In the genomic region with DNA sequence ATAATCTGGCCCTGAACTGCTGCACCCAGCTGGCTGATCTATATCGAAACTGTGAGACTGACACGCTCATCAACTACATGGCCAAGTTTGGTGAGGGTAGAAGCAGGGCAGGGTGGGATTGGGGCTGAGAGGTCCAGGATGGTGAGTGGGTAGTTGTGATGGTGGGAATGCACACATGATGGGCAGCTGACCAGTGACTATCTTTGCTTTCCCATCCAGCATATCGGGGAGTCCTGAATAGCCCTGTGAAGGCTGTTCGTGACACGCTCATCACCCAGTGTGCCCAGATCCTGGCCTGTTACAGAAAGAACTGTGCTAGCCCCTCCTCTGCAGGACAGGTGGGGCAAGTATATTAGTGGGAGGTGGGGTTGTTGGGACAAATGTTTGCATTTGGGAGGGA, we compare ENCODE assay signal across 18 cellular contexts. TPM values are rescaled to one million over a fixed set of nuclear protein-coding genes. Genes with fewer than 3 reads are reported as not detected.
DNase-seq lines count a peak whose midpoint lies in the region; ATAC-seq, FAIRE-seq and TF ChIP-seq lines count a peak whose summit lies in the region.
"Had no signal": no experiment of that assay in that cellular context is flagged by ENCODE, and none has a peak within 500 bp of the region (broad histone marks: within the 10 kb centered on the region; RNA-seq: fewer than 3 reads in every experiment).

No MANE protein-coding gene starts in this region.

- no peak overlapping the region for H3K14ac ChIP-seq in H1 (ENCODE audit: insufficient read length)

- H3K9ac ChIP-seq in mammary epithelial cell (ENCODE audit: insufficient read depth, low read length), result no peak overlapping the region
- H3K9ac ChIP-seq in H1 (replicated peaks in 1 of 4; ENCODE audit: extremely low read depth in 1 of 4, low read depth in 3 of 4, low read length in 3 of 4), result no peak overlapping the region

- H2AK5ac ChIP-seq in H1 (ENCODE audit: low read depth, low read length), result no peak overlapping the region

- WGBS in mammary epithelial cell (ENCODE audit: low coverage, missing lambda C conversion rate), result 93% methylated on average over 3 of the region's 5 CpGs
- WGBS in H1 (ENCODE audit: extremely low coverage in 1 of 2, insufficient coverage in 1 of 2, insufficient read length in 1 of 2, insufficient replicate concordance in 2 of 2, low coverage in 1 of 2, low lambda C conversion rate in 2 of 2, missing lambda C conversion rate in 1 of 2), 2 experiments, result 93% methylated on average over 5 of the region's 5 CpGs; no CpG with 5 or more reads in 1 of the 2 experiments
- WGBS in spleen, 5 donors, result 85 to 98% (median 95%) methylated on average over 5 of the region's 5 CpGs

- TSS peak; percentile 2 for BruUV-seq in mammary epithelial cell (replicated peaks; lab: Mats Ljungman, UMichigan)
- BruUV-seq in MCF 10A (replicated peaks; lab: Mats Ljungman, UMichigan), result no TSS peak

- no peaks in the 10 kb centered on the region for H3K27me3 ChIP-seq in mammary epithelial cell (ENCODE audit: insufficient read depth, low read length)
- H3K27me3 ChIP-seq in H1 (replicated peaks in 1 of 4; ENCODE audit: control insufficient read depth in 3 of 4, extremely low read depth in 1 of 4, insufficient read depth in 3 of 4, low read length in 3 of 4), result no peaks in the 10 kb centered on the region
- no peaks in the 10 kb centered on the region for H3K27me3 ChIP-seq in spleen (replicated peaks in 1 of 7)

- FAIRE-seq in H1 (lab: Jason Lieb, UNC), result no peak
- FAIRE-seq: TTC549, urothelium cell line had no signal

- H3K4me1 ChIP-seq in mammary epithelial cell (ENCODE audit: insufficient read depth, low read length) (peaks cover 15% of the 10 kb centered on the region), H1 (replicated peaks in 1 of 4; ENCODE audit: control insufficient read depth in 3 of 4, insufficient read depth in 4 of 4, low read length in 3 of 4) (peaks cover 0 to 12% (median 7%) of the 10 kb centered on the region in 4 experiments; a peak in 4 of 7 replicates), spleen (peaks cover 19 to 57% (median 34%) of the 10 kb centered on the region in 6 donors)

- intact Hi-C loops in mammary epithelial cell (cut with micrococcal nuclease) (no loop called here), MCF 10A (cut with micrococcal nuclease) (no loop called here), spleen (cut with DNase I; ENCODE audit: low total_unique reads) (no loop called here)

- no peak overlapping the region for H3K56ac ChIP-seq in H1 (replicated peaks; ENCODE audit: insufficient read length, low read depth, low read length)

- H3K9me3 ChIP-seq in mammary epithelial cell (replicated peaks; ENCODE audit: insufficient read depth, low read length), result no peaks in the 10 kb centered on the region
- no peaks in the 10 kb centered on the region for H3K9me3 ChIP-seq in H1 (ENCODE audit: insufficient read depth in 2 of 2, low read depth in 1 of 2, low read length in 1 of 2)
- H3K9me3 ChIP-seq in spleen, result no peaks in the 10 kb centered on the region

- H3K4ac ChIP-seq in H1 (replicated peaks; ENCODE audit: insufficient read length, low read depth, low read length), result no peak overlapping the region

- H3K27me3 Mint-ChIP-seq in MCF 10A (ENCODE audit: insufficient read depth, unreplicated experiment), result no peaks in the 10 kb centered on the region
- no peaks in the 10 kb centered on the region for H3K27me3 Mint-ChIP-seq in stimulated activated memory B cell treated with anti-CD40 and anti-IgM and Interleukin-4, amounts not matched to agents 10 μg/mL and 1 μg/mL and 100 μg/mL, for 72 hours

- H4K20me1 ChIP-seq in mammary epithelial cell (ENCODE audit: insufficient read depth, low read length) (no peaks in the 10 kb centered on the region), H1 (replicated peaks in 1 of 2; ENCODE audit: control insufficient read depth in 1 of 2, insufficient read depth in 2 of 2, low read length in 2 of 2) (peaks cover 0 to 6% of the 10 kb centered on the region in 2 experiments)

- no peak for ATAC-seq in stimulated activated memory B cell treated with anti-CD40 and anti-IgM and Interleukin-4, amounts not matched to agents 10 μg/mL and 1 μg/mL and 100 μg/mL, for 72 hours
- ATAC-seq in HG03159 (IDR thresholded peaks at IDR 0.05; ENCODE audit: unreplicated experiment), result no peak
- ATAC-seq: left lobe of liver, Panc1 had no signal

- H3K9me3 Mint-ChIP-seq in MCF 10A (ENCODE audit: unreplicated experiment), result no peaks in the 10 kb centered on the region
- H3K9me3 Mint-ChIP-seq in stimulated activated memory B cell treated with anti-CD40 and anti-IgM and Interleukin-4, amounts not matched to agents 10 μg/mL and 1 μg/mL and 100 μg/mL, for 72 hours, result no peaks in the 10 kb centered on the region

- CTCF ChIA-PET in mammary epithelial cell (lab: Charles Lee; ENCODE audit: low non-redundant PET) (no interaction called here), MCF 10A (lab: Yijun Ruan, JAX) (interaction anchor here (1.6 kb wide), 1 partner anchor 9 kb away, joined by 4 read pairs; no protein-coding TSS in a partner anchor), RWPE1 (lab: Yijun Ruan, JAX) (no interaction called here), H1 (lab: Charles Lee; ENCODE audit: partially characterized antibody) (interaction anchor here (1.5 to 4.9 kb wide), 4 partner anchors 9 to 16 kb away, joined by 4 to 17 read pairs (median 8); a partner anchor contains a TSS)

- H2BK5ac ChIP-seq in H1 (ENCODE audit: low read depth, low read length), result no peak overlapping the region

- in situ Hi-C loops in mammary epithelial cell (cut with MboI; ENCODE audit: low sequenced_read_pairs in 2 of 2), result no loop called here

- H3K23me2 ChIP-seq in H1 (ENCODE audit: low read depth, low read length), result peaks cover 8% of the 10 kb centered on the region

- H3K18ac ChIP-seq in H1 (ENCODE audit: extremely low read depth, low read length), result no peak overlapping the region

- H3K4me3 ChIP-seq in mammary epithelial cell (replicated peaks in 1 of 3; ENCODE audit: insufficient read depth in 1 of 3, low read depth in 2 of 3, low read length in 3 of 3) (no peak overlapping the region), H1 (ENCODE audit: extremely low read depth in 1 of 4, insufficient read depth in 2 of 4, low read depth in 3 of 4, low read length in 4 of 4) (no peak overlapping the region), spleen (no peak overlapping the region)
- H3K4me3 ChIP-seq: SK-N-MC, skin epidermis had no signal

- H3K79me1 ChIP-seq in H1 (ENCODE audit: low read depth, low read length), result peaks cover 2% of the 10 kb centered on the region; the same call in 1 of the 2 replicates

- H3K36me3 Mint-ChIP-seq in MCF 10A (ENCODE audit: insufficient read depth, unreplicated experiment), result peaks cover 68% of the 10 kb centered on the region
- H3K36me3 Mint-ChIP-seq in stimulated activated memory B cell treated with anti-CD40 and anti-IgM and Interleukin-4, amounts not matched to agents 10 μg/mL and 1 μg/mL and 100 μg/mL, for 72 hours, result peaks cover 71% of the 10 kb centered on the region

- H3K27ac ChIP-seq in mammary epithelial cell (ENCODE audit: insufficient read depth, low read depth, low read length), result no peak overlapping the region
- peak overlapping the region; percentile 18 for H3K27ac ChIP-seq in RWPE1
- H3K27ac ChIP-seq in H1 (ENCODE audit: low read depth, low read length), result no peak overlapping the region
- H3K27ac ChIP-seq in spleen, result peak overlapping the region in 4 of 8 donors; percentile 22 to 99 (median 47)
- H3K27ac ChIP-seq: SK-N-MC, skin epidermis had no signal

- no peak for TF ChIP-seq RAD21 in H1 (IDR thresholded peaks at IDR 0.05 in 1 of 2, conservative IDR thresholded peaks at IDR 0.05 in 1 of 2; ENCODE audit: low read depth in 2 of 2, low read length in 2 of 2)

- H2BK20ac ChIP-seq in H1 (ENCODE audit: low read length), result no peak overlapping the region

- no peak for TF ChIP-seq POLR2A in H1 (IDR thresholded peaks at IDR 0.05; ENCODE audit: control extremely low read depth in 1 of 2, low read depth in 2 of 2, low read length in 2 of 2)
- no peak for TF ChIP-seq POLR2A in spleen (IDR thresholded peaks at IDR 0.05)

- H2BK12ac ChIP-seq in H1 (ENCODE audit: low read depth, low read length), result no peak overlapping the region

- POLR2A ChIA-PET in MCF 10A (lab: Yijun Ruan, JAX) (interaction anchor here (6.0 kb wide), 1 partner anchor 26 kb away, joined by 94 read pairs; a partner anchor contains a TSS), RWPE1 (lab: Yijun Ruan, JAX; ENCODE audit: low non-redundant PET) (no interaction called here), H1 (lab: Charles Lee; ENCODE audit: partially characterized antibody) (interaction anchor here (0.8 to 6.2 kb wide), 10 partner anchors 9 to 41 kb away, joined by 3 to 56 read pairs (median 4); a partner anchor contains a TSS)

- no peak overlapping the region for H3K4me3 Mint-ChIP-seq in MCF 10A (ENCODE audit: unreplicated experiment)
- no peak overlapping the region for H3K4me3 Mint-ChIP-seq in stimulated activated memory B cell treated with anti-CD40 and anti-IgM and Interleukin-4, amounts not matched to agents 10 μg/mL and 1 μg/mL and 100 μg/mL, for 72 hours

- no peak overlapping the region for H2BK15ac ChIP-seq in H1 (ENCODE audit: low read length)

- H3K79me2 ChIP-seq in mammary epithelial cell (ENCODE audit: insufficient read depth, low read length) (peaks cover 27% of the 10 kb centered on the region), H1 (ENCODE audit: control insufficient read depth in 1 of 2, insufficient read depth in 2 of 2, low read length in 2 of 2) (peaks cover 0 to 6% of the 10 kb centered on the region in 2 experiments; a peak in 2 of 4 replicates)

- H2AFZ ChIP-seq in mammary epithelial cell (ENCODE audit: low read depth, low read length) (no peak overlapping the region), H1 (ENCODE audit: low read length) (no peak overlapping the region)

- no peak overlapping the region for H3K23ac ChIP-seq in H1 (ENCODE audit: insufficient read length)

- TF ChIP-seq EP300 in H1 (IDR thresholded peaks at IDR 0.05; ENCODE audit: borderline replicate concordance in 1 of 2, low read depth in 2 of 2, low read length in 2 of 2), result no peak

- H3K27ac Mint-ChIP-seq in MCF 10A (ENCODE audit: low read depth, unreplicated experiment), result no peak overlapping the region
- peak overlapping the region; percentile 38 for H3K27ac Mint-ChIP-seq in stimulated activated memory B cell treated with anti-CD40 and anti-IgM and Interleukin-4, amounts not matched to agents 10 μg/mL and 1 μg/mL and 100 μg/mL, for 72 hours

- no peak overlapping the region for H3K4me2 ChIP-seq in mammary epithelial cell (ENCODE audit: insufficient read depth, low read depth, low read length)
- H3K4me2 ChIP-seq in H1 (ENCODE audit: insufficient read depth in 1 of 2, low read depth in 2 of 2, low read length in 2 of 2), result no peak overlapping the region

- no peak for DNase-seq in mammary epithelial cell
- no peak for DNase-seq in MCF 10A (ENCODE audit: unreplicated experiment)
- no peak for DNase-seq in RWPE1 (ENCODE audit: low spot score)
- no peak for DNase-seq in H1 (ENCODE audit: low read depth in 1 of 2, low spot score in 2 of 2)
- no peak for DNase-seq in NK-92 (lab: John Stamatoyannopoulos, UW; ENCODE audit: unreplicated experiment)
- no peak for DNase-seq in spleen
- DNase-seq: amygdala, NCI-H1105 treated with DMSO at 0.1 percent for 48 hours, NCI-H2171, NCI-H774 had no signal

- H4K91ac ChIP-seq in H1 (replicated peaks; ENCODE audit: insufficient read length, low read length), result no peak overlapping the region

- H4K5ac ChIP-seq in H1 (ENCODE audit: insufficient read length, low read depth, low read length), result no peak overlapping the region

- TF ChIP-seq CTCF in mammary epithelial cell (conservative IDR thresholded peaks at IDR 0.05 in 1 of 2, IDR thresholded peaks at IDR 0.05 in 1 of 2; ENCODE audit: extremely low read depth in 1 of 2, insufficient read depth in 1 of 2, low read depth in 1 of 2, low read length in 2 of 2) (no peak), MCF 10A (IDR thresholded peaks at IDR 0.05; ENCODE audit: unreplicated experiment) (no peak), RWPE1 (conservative IDR thresholded peaks at IDR 0.05; ENCODE audit: low read depth) (no peak), H1 (IDR thresholded peaks at IDR 0.05; ENCODE audit: control extremely low read depth in 1 of 3, insufficient read depth in 1 of 3, low read depth in 1 of 3, low read length in 3 of 3) (no peak), spleen (IDR thresholded peaks at IDR 0.05 in 8 of 11, conservative IDR thresholded peaks at IDR 0.05 in 3 of 11) (no peak)

- dilution Hi-C loops in mammary epithelial cell (cut with HindIII; ENCODE audit: low sequenced_read_pairs), result no loop called here

- peak overlapping the region; percentile 73; the same call in 1 of the 2 replicates for H4K8ac ChIP-seq in H1 (ENCODE audit: extremely low read depth, insufficient read depth, low read length)

- H3K36me3 ChIP-seq in mammary epithelial cell (ENCODE audit: insufficient read depth, low read length), result peaks cover 30% of the 10 kb centered on the region
- peaks cover 22 to 44% (median 36%) of the 10 kb centered on the region in 4 experiments for H3K36me3 ChIP-seq in H1 (ENCODE audit: control insufficient read depth in 2 of 4, insufficient read depth in 4 of 4, low read length in 3 of 4)
- peaks cover 0 to 77% (median 69%) of the 10 kb centered on the region in 6 donors for H3K36me3 ChIP-seq in spleen

- H3K4me1 Mint-ChIP-seq in MCF 10A (ENCODE audit: insufficient read depth, unreplicated experiment), result peaks cover 20% of the 10 kb centered on the region
- peaks cover 38% of the 10 kb centered on the region for H3K4me1 Mint-ChIP-seq in stimulated activated memory B cell treated with anti-CD40 and anti-IgM and Interleukin-4, amounts not matched to agents 10 μg/mL and 1 μg/mL and 100 μg/mL, for 72 hours

- H2BK120ac ChIP-seq in H1 (replicated peaks; ENCODE audit: low read depth, low read length), result no peak overlapping the region

RNA-seq across cellular contexts. Expression of a gene that starts 12.5 kb away (rescaled TPM):
- total RNA-seq in mammary epithelial cell, result 10 to 100 TPM; 11.7 to 24.7 TPM
- 36.9 TPM for polyA plus RNA-seq in mammary epithelial cell
- polyA minus RNA-seq in mammary epithelial cell, result 10.5 TPM
- total RNA-seq in MCF 10A (2022), result 13.1 and 19.5 TPM in 2 replicates
- 44.9 and 46.4 TPM in 2 replicates for total RNA-seq in H1 (2021; fragmentation: NEBNext Ultra II Directional; extraction: Animal tissue kit (Norgen Biotek cat#: 25700))
- 52.6 and 58.1 TPM in 2 replicates for polyA plus RNA-seq in H1 (2011; rRNA removed)
- polyA plus RNA-seq in H1 (2011; cell fraction: cytosol; rRNA removed), result 57.1 TPM
- 28.2 TPM for polyA plus RNA-seq in H1 (2011; cell fraction: nucleus; rRNA removed)
- polyA plus RNA-seq in H1 (2012, experiment 1 of 2), result 78.9 to 101 TPM (median 92.5 TPM) in 4 replicates
- 104 TPM for polyA plus RNA-seq in H1 (2012, experiment 2 of 2)
- 151 TPM for polyA plus RNA-seq in H1 (2013, experiment 1 of 2)
- polyA plus RNA-seq in H1 (2013, experiment 2 of 2), result 164 TPM
- polyA minus RNA-seq in H1 (2011; rRNA and poly(A)+ RNA removed), result 5.0 and 6.8 TPM in 2 replicates
- polyA minus RNA-seq in H1 (2011; cell fraction: cytosol; rRNA and poly(A)+ RNA removed), result 9.9 TPM
- 15.8 TPM for polyA minus RNA-seq in H1 (2011; cell fraction: nucleus; rRNA and poly(A)+ RNA removed)
- total RNA-seq in spleen, result 10 to 100 TPM; 14.6 to 31.6 (median 18.3) TPM
- 10 to 100 TPM; 57.9 to 75.9 (median 73.1) TPM for polyA plus RNA-seq in spleen

RNA-seq across cellular contexts. Expression of a gene that starts 16.0 kb away (rescaled TPM):
- 10 to 100 TPM; 62.5 to 67.6 TPM for total RNA-seq in mammary epithelial cell
- 54.3 TPM for polyA plus RNA-seq in mammary epithelial cell
- 61.7 TPM for polyA minus RNA-seq in mammary epithelial cell
- total RNA-seq in MCF 10A (2022), result 84.2 and 112 TPM in 2 replicates
- 44.7 and 49.8 TPM in 2 replicates for total RNA-seq in H1 (2021; fragmentation: NEBNext Ultra II Directional; extraction: Animal tissue kit (Norgen Biotek cat#: 25700))
- polyA plus RNA-seq in H1 (2011; rRNA removed), result 99.7 and 113 TPM in 2 replicates
- 63.2 TPM for polyA plus RNA-seq in H1 (2011; cell fraction: cytosol; rRNA removed)
- polyA plus RNA-seq in H1 (2011; cell fraction: nucleus; rRNA removed), result 423 TPM
- polyA plus RNA-seq in H1 (2012, experiment 1 of 2), result 32.9 to 71.7 TPM (median 60.3 TPM) in 4 replicates
- 50.8 TPM for polyA plus RNA-seq in H1 (2012, experiment 2 of 2)
- polyA plus RNA-seq in H1 (2013, experiment 1 of 2), result 45.3 TPM
- 34.3 TPM for polyA plus RNA-seq in H1 (2013, experiment 2 of 2)
- 58.0 and 68.5 TPM in 2 replicates for polyA minus RNA-seq in H1 (2011; rRNA and poly(A)+ RNA removed)
- 42.7 TPM for polyA minus RNA-seq in H1 (2011; cell fraction: cytosol; rRNA and poly(A)+ RNA removed)
- polyA minus RNA-seq in H1 (2011; cell fraction: nucleus; rRNA and poly(A)+ RNA removed), result 56.0 TPM
- total RNA-seq in spleen, result 100 to 1,000 TPM in 6 of 7 donors, 10 to 100 TPM in 1; 97.0 to 141 (median 129) TPM
- polyA plus RNA-seq in spleen, result 100 to 1,000 TPM in 2 of 3 donors, 10 to 100 TPM in 1; 51.5 to 109 (median 101) TPM

RNA-seq across cellular contexts. Expression of a gene that starts 25.2 kb away (rescaled TPM):
- 10 to 100 TPM; 48.0 to 68.0 TPM for total RNA-seq in mammary epithelial cell
- 62.6 TPM for polyA plus RNA-seq in mammary epithelial cell
- 134 TPM for polyA minus RNA-seq in mammary epithelial cell
- total RNA-seq in MCF 10A (2022), result 78.0 and 97.9 TPM in 2 replicates
- 63.2 and 66.8 TPM in 2 replicates for total RNA-seq in H1 (2021; fragmentation: NEBNext Ultra II Directional; extraction: Animal tissue kit (Norgen Biotek cat#: 25700))
- polyA plus RNA-seq in H1 (2011; rRNA removed), result 67.4 and 70.4 TPM in 2 replicates
- polyA plus RNA-seq in H1 (2011; cell fraction: cytosol; rRNA removed), result 47.5 TPM
- 93.4 TPM for polyA plus RNA-seq in H1 (2011; cell fraction: nucleus; rRNA removed)
- 49.9 to 59.0 TPM (median 52.5 TPM) in 4 replicates for polyA plus RNA-seq in H1 (2012, experiment 1 of 2)
- polyA plus RNA-seq in H1 (2012, experiment 2 of 2), result 47.7 TPM
- 28.8 TPM for polyA plus RNA-seq in H1 (2013, experiment 1 of 2)
- 28.9 TPM for polyA plus RNA-seq in H1 (2013, experiment 2 of 2)
- polyA minus RNA-seq in H1 (2011; rRNA and poly(A)+ RNA removed), result 109 and 123 TPM in 2 replicates
- 46.1 TPM for polyA minus RNA-seq in H1 (2011; cell fraction: cytosol; rRNA and poly(A)+ RNA removed)
- 36.8 TPM for polyA minus RNA-seq in H1 (2011; cell fraction: nucleus; rRNA and poly(A)+ RNA removed)
- 10 to 100 TPM; 61.1 to 75.6 (median 71.6) TPM for total RNA-seq in spleen
- polyA plus RNA-seq in spleen, result 10 to 100 TPM; 20.4 to 42.3 (median 28.6) TPM

RNA-seq across cellular contexts. Expression of a gene that starts 42.0 kb away (rescaled TPM):
- total RNA-seq in mammary epithelial cell (10 to 100 TPM in 1 of 2 donors, 1 to 10 TPM in 1; 9.3 to 18.5 TPM), MCF 10A (2022) (22.9 and 25.2 TPM in 2 replicates), spleen (100 to 1,000 TPM in 5 of 7 donors, 10 to 100 TPM in 2; 84.6 to 159 (median 117) TPM)
- polyA plus RNA-seq in mammary epithelial cell (10.8 TPM), H1 (2011; rRNA removed) (13.9 and 18.0 TPM in 2 replicates), spleen (10 to 100 TPM; 10.9 to 21.7 (median 12.3) TPM)
- polyA minus RNA-seq in mammary epithelial cell, result 6.7 TPM
- 21.4 and 25.5 TPM in 2 replicates for total RNA-seq in H1 (2021; fragmentation: NEBNext Ultra II Directional; extraction: Animal tissue kit (Norgen Biotek cat#: 25700))
- 13.8 TPM for polyA plus RNA-seq in H1 (2011; cell fraction: cytosol; rRNA removed)
- 50.5 TPM for polyA plus RNA-seq in H1 (2011; cell fraction: nucleus; rRNA removed)
- polyA plus RNA-seq in H1 (2012, experiment 1 of 2), result 10.6 to 15.8 TPM (median 12.5 TPM) in 4 replicates
- polyA plus RNA-seq in H1 (2012, experiment 2 of 2), result 9.7 TPM
- polyA plus RNA-seq in H1 (2013, experiment 1 of 2), result 13.4 TPM
- polyA plus RNA-seq in H1 (2013, experiment 2 of 2), result 12.3 TPM
- 26.5 and 36.6 TPM in 2 replicates for polyA minus RNA-seq in H1 (2011; rRNA and poly(A)+ RNA removed)
- polyA minus RNA-seq in H1 (2011; cell fraction: cytosol; rRNA and poly(A)+ RNA removed), result 20.8 TPM
- 40.9 TPM for polyA minus RNA-seq in H1 (2011; cell fraction: nucleus; rRNA and poly(A)+ RNA removed)

Comparison
In these comparisons a context has a peak if more than half of its experiments do, and no peak if none do; other contexts are left out.
1. CTCF ChIA-PET loops: an anchor here in MCF 10A (1.6 kb wide) and H1 (1.5 to 4.9 kb wide); none called in mammary epithelial cell and RWPE1.